Comparison of ENCODE assay signal across 9 cellular contexts in genomic region chrX:19343462-19344206, GRCh38. TPM values are rescaled to one million over a fixed set of nuclear protein-coding genes. Genes with fewer than 3 reads are reported as not detected.
A peak's percentile ranks its signal among the peaks of the same experiment; 100 is the strongest.
DNase-seq lines count a peak whose midpoint lies in the region; ATAC-seq, FAIRE-seq and TF ChIP-seq lines count a peak whose summit lies in the region.
"Had no signal": no experiment of that assay in that cellular context is flagged by ENCODE, and none has a peak within 500 bp of the region (broad histone marks: within the 10 kb centered on the region; RNA-seq: fewer than 3 reads in every experiment).

Gene PDHA1 (plus strand): TSS chrX:19343927. CDS start chrX:19344038, 111 bp downstream.

- peak within 1 kb of the TSS; percentile 82 to 84 for H3K4me3 ChIP-seq in kidney (ENCODE audit: low read length in 2 of 2)

- H3K27ac ChIP-seq in kidney (ENCODE audit: low read depth in 2 of 2, low read length in 2 of 2), result peak within 1 kb of the TSS; percentile 74 to 87

- H3K36me3 ChIP-seq in kidney (ENCODE audit: control insufficient read depth in 1 of 2, insufficient read depth in 2 of 2, low read length in 2 of 2), result no peaks in the 10 kb centered on the region

- H3K9me3 ChIP-seq in kidney (ENCODE audit: control insufficient read depth in 1 of 2, low read length in 2 of 2), result no peaks in the 10 kb centered on the region

- peak within 1 kb of the TSS; percentile 60 to 71 for H3K9ac ChIP-seq in kidney (ENCODE audit: low read length in 2 of 2)

- ATAC-seq in HG03432 (IDR thresholded peaks at IDR 0.05; ENCODE audit: unreplicated experiment), result peak; percentile 99

- peak; percentile 64 for TF ChIP-seq POLR2A in GM19099 (IDR thresholded peaks at IDR 0.05; ENCODE audit: extremely low read depth, insufficient read length, low read depth)

- DNase-seq in AG20443 (ENCODE audit: low spot score) (peak; percentile 95), NCI-H510A (lab: John Stamatoyannopoulos, UW) (peak; percentile 95), cerebellum (ENCODE audit: low spot score) (peak; percentile 93), kidney (peak; percentile 97)
- DNase-seq in activated CD4-positive, alpha-beta T cell treated with anti-CD3 and anti-CD28 coated beads for 1 hour, result peak; percentile 85
- DNase-seq in stimulated activated CD4-positive, alpha-beta T cell treated with anti-CD3 and anti-CD28 coated beads, Interleukin-15, amount 100 ng/mL, for 24 hours, result peak; percentile 94

- H3K4me1 ChIP-seq in kidney (ENCODE audit: control insufficient read depth in 1 of 2, insufficient read depth in 1 of 2, low read depth in 1 of 2, low read length in 2 of 2), result peaks cover 0 to 2% of the 10 kb centered on the region in 2 donors

- no peak for TF ChIP-seq CTCF in kidney (IDR thresholded peaks at IDR 0.05; ENCODE audit: borderline replicate concordance, extremely low read depth, insufficient read depth)

- intact Hi-C loops in kidney (cut with DNase I), result no loop called here

- FAIRE-seq in kidney (lab: Jason Lieb, UNC), result peak; percentile 97
- FAIRE-seq: islet of Langerhans had no signal

RNA-seq across cellular contexts. Expression of gene PDHA1, which starts in this region (rescaled TPM):
- 68.6 TPM for total RNA-seq in cerebellum
- total RNA-seq in kidney, result 206 TPM
- polyA plus RNA-seq in kidney (ENCODE audit: insufficient read depth, low read depth, low replicate concordance), result 526 TPM

Comparison
In these comparisons a context has a peak if more than half of its experiments do, and no peak if none do; other contexts are left out.
1. Peak in every context shown above with its lines: DNase-seq, ATAC-seq, H3K4me3 ChIP-seq and H3K27ac ChIP-seq.